ENCODE assay signal across 10 cellular contexts in genomic region chr3:184567924-184568590, GRCh38. TPM values are rescaled to one million over a fixed set of nuclear protein-coding genes. Genes with fewer than 3 reads are reported as not detected.
DNase-seq lines count a peak whose midpoint lies in the region; ATAC-seq and TF ChIP-seq lines count a peak whose summit lies in the region.
"Had no signal": no experiment of that assay in that cellular context is flagged by ENCODE, and none has a peak within 500 bp of the region (broad histone marks: within the 10 kb centered on the region; RNA-seq: fewer than 3 reads in every experiment).

No MANE protein-coding gene starts in this region.

- H3K4me3 ChIP-seq in cardiac muscle cell (peak overlapping the region; percentile 58), coronary artery (peak overlapping the region; percentile 67), muscle layer of colon (ENCODE audit: low read depth in 1 of 2, low read length in 2 of 2) (peak overlapping the region; percentile 29 to 52), urinary bladder (ENCODE audit: low read depth, low read length) (peak overlapping the region; percentile 44)

- no peak for TF ChIP-seq CTCF in cardiac muscle cell (IDR thresholded peaks at IDR 0.05; ENCODE audit: low read depth, low read length)
- TF ChIP-seq CTCF in coronary artery (IDR thresholded peaks at IDR 0.05) = no peak

- 40% methylated on average over 17 of the region's 17 CpGs for WGBS in urinary bladder

- peak overlapping the region; percentile 83 for H3K27ac ChIP-seq in cardiac muscle cell
- H3K27ac ChIP-seq in coronary artery = peak overlapping the region; percentile 55 to 71
- peak overlapping the region; percentile 74 for H3K27ac ChIP-seq in muscle layer of colon (ENCODE audit: low read depth, low read length)
- no peak overlapping the region for H3K27ac ChIP-seq in urinary bladder (ENCODE audit: low read depth)

- H3K36me3 ChIP-seq in cardiac muscle cell (peaks cover 16% of the 10 kb centered on the region), muscle layer of colon (ENCODE audit: insufficient read depth, low read length) (peaks cover 7% of the 10 kb centered on the region), urinary bladder (ENCODE audit: insufficient read depth) (no peaks in the 10 kb centered on the region)

- peaks cover 62% of the 10 kb centered on the region for H3K4me1 ChIP-seq in cardiac muscle cell (ENCODE audit: low read depth)
- peaks cover 42% of the 10 kb centered on the region for H3K4me1 ChIP-seq in muscle layer of colon (ENCODE audit: insufficient read depth, low read length)
- H3K4me1 ChIP-seq in urinary bladder (ENCODE audit: insufficient read depth) = no peaks in the 10 kb centered on the region

- DNase-seq in cardiac muscle cell (ENCODE audit: low read depth in 1 of 2, low spot score in 1 of 2) = no peak
- no peak for DNase-seq in left ventricle myocardium superior
- no peak for DNase-seq in coronary artery (ENCODE audit: low spot score)
- DNase-seq in T-helper 2 cell treated with Interferon-gamma antibody and Interleukin-4, amounts not matched to agents 5 μg/mL and 100 μg/mL, for 36 hours (ENCODE audit: low spot score) = no peak
- no peak for DNase-seq in stimulated activated naive CD4-positive, alpha-beta T cell treated with Interleukin-2 at 50 U/mL for 16 hours (lab: John Stamatoyannopoulos, UW)
- no peak for DNase-seq in NCI-H345 treated with DMSO at 0.1 percent for 48 hours (lab: John Stamatoyannopoulos, UW; ENCODE audit: unreplicated experiment)
- DNase-seq: activated naive CD4-positive, alpha-beta T cell treated with anti-CD3 and anti-CD28 coated beads, Interleukin-2, amount 50 U/mL, for 16 hours; T-helper 1 cell had no signal

- intact Hi-C loops in left ventricle myocardium superior (cut with micrococcal nuclease) = no loop called here

- H3K27ac Mint-ChIP-seq in T-helper 2 cell treated with Interferon-gamma antibody and Interleukin-4, amounts not matched to agents 5 μg/mL and 100 μg/mL, for 36 hours = no peak overlapping the region

- H3K36me3 Mint-ChIP-seq in T-helper 2 cell treated with Interferon-gamma antibody and Interleukin-4, amounts not matched to agents 5 μg/mL and 100 μg/mL, for 36 hours (ENCODE audit: low read depth) = no peaks in the 10 kb centered on the region

- H3K9ac ChIP-seq in muscle layer of colon (ENCODE audit: low read length) = no peak overlapping the region

- no peaks in the 10 kb centered on the region for H3K27me3 ChIP-seq in cardiac muscle cell
- H3K27me3 ChIP-seq in muscle layer of colon (ENCODE audit: control insufficient read depth in 1 of 2, insufficient read depth in 2 of 2, low read length in 2 of 2) = no peaks in the 10 kb centered on the region

- H3K4me1 Mint-ChIP-seq in T-helper 2 cell treated with Interferon-gamma antibody and Interleukin-4, amounts not matched to agents 5 μg/mL and 100 μg/mL, for 36 hours (ENCODE audit: low read depth) = peaks cover 2% of the 10 kb centered on the region

- H3K9me3 ChIP-seq in cardiac muscle cell (ENCODE audit: low read depth) (no peaks in the 10 kb centered on the region), muscle layer of colon (ENCODE audit: low read length) (no peaks in the 10 kb centered on the region)

- H3K9me3 Mint-ChIP-seq in T-helper 2 cell treated with Interferon-gamma antibody and Interleukin-4, amounts not matched to agents 5 μg/mL and 100 μg/mL, for 36 hours = no peaks in the 10 kb centered on the region

- H3K4me3 Mint-ChIP-seq in T-helper 2 cell treated with Interferon-gamma antibody and Interleukin-4, amounts not matched to agents 5 μg/mL and 100 μg/mL, for 36 hours = no peak overlapping the region

- ATAC-seq in left ventricle myocardium superior = no peak

- H3K27me3 Mint-ChIP-seq in T-helper 2 cell treated with Interferon-gamma antibody and Interleukin-4, amounts not matched to agents 5 μg/mL and 100 μg/mL, for 36 hours (ENCODE audit: low read depth) = peaks cover 72% of the 10 kb centered on the region

RNA-seq across cellular contexts. Expression of gene EPHB3, which starts 6.5 kb away (rescaled TPM):
- total RNA-seq in cardiac muscle cell (132 and 170 TPM in 2 replicates), left ventricle myocardium superior (1.6 TPM), urinary bladder (28.0 TPM)
- polyA plus RNA-seq in cardiac muscle cell (142 and 206 TPM in 2 replicates), urinary bladder (5.1 TPM)

Comparison
In these comparisons a context has a peak if more than half of its experiments do, and no peak if none do; other contexts are left out.
1. RNA of gene EPHB3, which starts 6.5 kb away (total RNA-seq): 132 to 170 TPM in cardiac muscle cell and 28.0 TPM in urinary bladder (single experiment); 1.6 TPM in left ventricle myocardium superior (single experiment); every median in the first group is over 10 times any median in the second.
2. Peak in every context shown above with its lines, with median percentiles within 50 percentile points of each other: H3K4me3 ChIP-seq.